24 cellular contexts compared by ENCODE assay signal in genomic region chr6:167394820-167395219, GRCh38.
A peak's percentile ranks its signal among the peaks of the same experiment; 100 is the strongest.
DNase-seq lines count a peak whose midpoint lies in the region; ATAC-seq, FAIRE-seq and TF ChIP-seq lines count a peak whose summit lies in the region.
"Had no signal": no experiment of that assay in that cellular context is flagged by ENCODE, and none has a peak within 500 bp of the region (broad histone marks: within the 10 kb centered on the region; RNA-seq: fewer than 3 reads in every experiment).

No MANE protein-coding gene starts in this region.

- intact Hi-C loops in HepG2 (cut with micrococcal nuclease; ENCODE audit: unreplicated experiment) (no loop called here), right lobe of liver (cut with DNase I) (no loop called here), sciatic nerve (cut with DNase I) (no loop called here), vagina (cut with DNase I) (no loop called here), esophagus muscularis mucosa (cut with DNase I) (no loop called here)

- BruUV-seq in HepG2 (replicated peaks; lab: Mats Ljungman, UMichigan), result no TSS peak

- TF ChIP-seq POLR2A in HepG2 (IDR thresholded peaks at IDR 0.05; ENCODE audit: insufficient read depth in 1 of 2, low read depth in 2 of 2, low read length in 2 of 2) (no peak), right lobe of liver (IDR thresholded peaks at IDR 0.05) (no peak), vagina (IDR thresholded peaks at IDR 0.05) (no peak), suprapubic skin (IDR thresholded peaks at IDR 0.05) (no peak), esophagus muscularis mucosa (IDR thresholded peaks at IDR 0.05; ENCODE audit: low read depth) (no peak)

- TF ChIP-seq EP300 in HepG2 (IDR thresholded peaks at IDR 0.05; ENCODE audit: low read depth in 2 of 2, low read length in 2 of 2) (no peak), HepG2 (CRISPR knock-in tag; IDR thresholded peaks at IDR 0.05; ENCODE audit: borderline replicate concordance) (no peak), suprapubic skin (IDR thresholded peaks at IDR 0.05) (no peak), esophagus muscularis mucosa (IDR thresholded peaks at IDR 0.05) (no peak)

- no peak for TF ChIP-seq RAD21 in HepG2 (CRISPR knock-in tag; IDR thresholded peaks at IDR 0.05)

- H3K27me3 ChIP-seq in HepG2 (ENCODE audit: control insufficient read depth in 1 of 2, insufficient read depth in 2 of 2, low read length in 2 of 2) (peaks cover 1 to 27% of the 10 kb centered on the region in 2 experiments), right lobe of liver (no peaks in the 10 kb centered on the region), vagina (no peaks in the 10 kb centered on the region), suprapubic skin (peaks cover 4% of the 10 kb centered on the region), foreskin keratinocyte (no peaks in the 10 kb centered on the region), esophagus muscularis mucosa (no peaks in the 10 kb centered on the region)
- H3K27me3 ChIP-seq: BE2C; BLaER1 treated with 17β-estradiol and CSF1 and Interleukin-3, amounts not matched to agents 10 nM and 100 nM had no signal

- no peak overlapping the region for H3K9ac ChIP-seq in HepG2 (ENCODE audit: insufficient read depth, low read depth, low read length)
- H3K9ac ChIP-seq: BLaER1 treated with 17β-estradiol and CSF1 and Interleukin-3, amounts not matched to agents 10 nM and 100 nM had no signal

- no peaks in the 10 kb centered on the region for H3K36me3 ChIP-seq in HepG2 (replicated peaks in 1 of 2; ENCODE audit: control insufficient read depth in 1 of 2, insufficient read depth in 2 of 2, low read length in 2 of 2)
- no peaks in the 10 kb centered on the region for H3K36me3 ChIP-seq in right lobe of liver
- H3K36me3 ChIP-seq in vagina, result no peaks in the 10 kb centered on the region
- no peaks in the 10 kb centered on the region for H3K36me3 ChIP-seq in suprapubic skin
- no peaks in the 10 kb centered on the region for H3K36me3 ChIP-seq in esophagus muscularis mucosa
- H3K36me3 ChIP-seq: BE2C; BLaER1 treated with 17β-estradiol and CSF1 and Interleukin-3, amounts not matched to agents 10 nM and 100 nM had no signal

- no peaks in the 10 kb centered on the region for H4K20me1 ChIP-seq in HepG2 (ENCODE audit: insufficient read depth, low read length)

- H2AFZ ChIP-seq in HepG2 (ENCODE audit: low read length), result no peak overlapping the region

- no peak for DNase-seq in HepG2 (ENCODE audit: low spot score)
- DNase-seq in right lobe of liver, result no peak
- peak; percentile 27 for DNase-seq in islet precursor cell
- peak; percentile 32 for DNase-seq in sciatic nerve (ENCODE audit: low spot score)
- peak; percentile 65 to 84 for DNase-seq in vagina (ENCODE audit: extremely low spot score in 2 of 2)
- no peak for DNase-seq in suprapubic skin (ENCODE audit: low spot score in 2 of 2)
- DNase-seq in foreskin keratinocyte, result no peak
- DNase-seq in esophagus muscularis mucosa (ENCODE audit: extremely low spot score), result no peak
- DNase-seq: 8988T; ACHN; AML-193; BE2C; Calu3; CD4-positive, alpha-beta T cell; COR-L47; DMS53; DMS79 treated with DMSO at 0.1 percent for 48 hours; GF-D8; H9 had no signal

- no peaks in the 10 kb centered on the region for H3K79me2 ChIP-seq in HepG2 (ENCODE audit: insufficient read depth, low read length)

- H3K9me3 ChIP-seq in HepG2 (ENCODE audit: low read length) (no peaks in the 10 kb centered on the region), right lobe of liver (no peaks in the 10 kb centered on the region), vagina (no peaks in the 10 kb centered on the region), suprapubic skin (no peaks in the 10 kb centered on the region), esophagus muscularis mucosa (no peaks in the 10 kb centered on the region)
- H3K9me3 ChIP-seq: A549; BE2C; BLaER1 treated with 17β-estradiol and CSF1 and Interleukin-3, amounts not matched to agents 10 nM and 100 nM had no signal

- peaks cover 56% of the 10 kb centered on the region for H3K4me1 ChIP-seq in HepG2 (ENCODE audit: insufficient read depth, low read length)
- peaks cover 0 to 40% (median 15%) of the 10 kb centered on the region in 4 donors for H3K4me1 ChIP-seq in right lobe of liver
- no peaks in the 10 kb centered on the region for H3K4me1 ChIP-seq in vagina
- no peaks in the 10 kb centered on the region for H3K4me1 ChIP-seq in suprapubic skin
- H3K4me1 ChIP-seq in foreskin keratinocyte, result no peaks in the 10 kb centered on the region
- no peaks in the 10 kb centered on the region for H3K4me1 ChIP-seq in esophagus muscularis mucosa
- H3K4me1 ChIP-seq: A549; BE2C; BLaER1 treated with 17β-estradiol and CSF1 and Interleukin-3, amounts not matched to agents 10 nM and 100 nM had no signal

- CTCF ChIA-PET in HepG2 (lab: Yijun Ruan, JAX; ENCODE audit: low intra/inter-chr PET ratio, low total read pairs), result no interaction called here

- H3K4me2 ChIP-seq in HepG2 (ENCODE audit: low read depth, low read length), result no peak overlapping the region
- H3K4me2 ChIP-seq: A549; BLaER1 treated with 17β-estradiol and CSF1 and Interleukin-3, amounts not matched to agents 10 nM and 100 nM had no signal

- no peak for FAIRE-seq in HepG2 (lab: Jason Lieb, UNC)
- FAIRE-seq: A549, GM12891, GM18507 had no signal

- 85% methylated on average over 19 of the region's 19 CpGs for WGBS in HepG2 (ENCODE audit: low lambda C conversion rate)
- 100% methylated on average over 4 of the region's 19 CpGs for whole genome bisulfite sequencing in right lobe of liver (ENCODE audit: insufficient coverage, low coverage, low lambda C conversion rate, missing lambda C conversion rate)
- WGBS in suprapubic skin, result 90% methylated on average over 19 of the region's 19 CpGs
- 90% methylated on average over 19 of the region's 19 CpGs for WGBS in esophagus muscularis mucosa

- POLR2A ChIA-PET in HepG2 (lab: Yijun Ruan, JAX), result no interaction called here

- TF ChIP-seq CTCF in HepG2 (CRISPR knock-in tag; IDR thresholded peaks at IDR 0.05) (no peak), right lobe of liver (IDR thresholded peaks at IDR 0.05) (no peak), vagina (IDR thresholded peaks at IDR 0.05) (no peak), suprapubic skin (IDR thresholded peaks at IDR 0.05) (no peak), foreskin keratinocyte (conservative IDR thresholded peaks at IDR 0.05) (no peak), esophagus muscularis mucosa (IDR thresholded peaks at IDR 0.05) (no peak)

- H3K4me3 ChIP-seq in HepG2 (replicated peaks in 1 of 3; ENCODE audit: insufficient read depth in 1 of 3, low read depth in 2 of 3, low read length in 3 of 3), result no peak overlapping the region
- H3K4me3 ChIP-seq in right lobe of liver, result no peak overlapping the region
- H3K4me3 ChIP-seq in vagina, result no peak overlapping the region
- no peak overlapping the region for H3K4me3 ChIP-seq in suprapubic skin
- no peak overlapping the region for H3K4me3 ChIP-seq in esophagus muscularis mucosa
- H3K4me3 ChIP-seq: A549; BLaER1 treated with 17β-estradiol and CSF1 and Interleukin-3, amounts not matched to agents 10 nM and 100 nM had no signal

- ATAC-seq in HepG2 (no peak), right lobe of liver (no peak), sciatic nerve (no peak), foreskin keratinocyte (no peak)
- ATAC-seq: A549, HCT116 had no signal

- in situ Hi-C loops in HepG2 (cut with HindIII; ENCODE audit: extremely low pct_ligation_motif_present, low pct_unique_long_range_greater_than_20kb), result no loop called here

- H3K27ac ChIP-seq in HepG2 (ENCODE audit: extremely low read length, insufficient read depth, low read length) (no peak overlapping the region), right lobe of liver (no peak overlapping the region), vagina (no peak overlapping the region), suprapubic skin (no peak overlapping the region), foreskin keratinocyte (no peak overlapping the region), esophagus muscularis mucosa (replicated peaks in 1 of 4) (no peak overlapping the region)
- H3K27ac ChIP-seq: A549; BLaER1 treated with 17β-estradiol and CSF1 and Interleukin-3, amounts not matched to agents 10 nM and 100 nM had no signal

TF ChIP-seq in HepG2, 621 proteins besides CTCF, POLR2A, EP300 and RAD21:
- TF ChIP-seq RFX1 (IDR thresholded peaks at IDR 0.05), result no peak
- TF ChIP-seq ZNF687 (CRISPR knock-in tag; IDR thresholded peaks at IDR 0.05), result peak; percentile 21; the same call in 1 of the 2 replicates

Comparison
In these comparisons a context has a peak if more than half of its experiments do, and no peak if none do; other contexts are left out.
1. DNase-seq: peak in islet precursor cell (single experiment), sciatic nerve (single experiment) and vagina (2 of 2); none in HepG2 (single experiment), right lobe of liver (0 of 3), suprapubic skin (0 of 2), foreskin keratinocyte (0 of 2) and esophagus muscularis mucosa (single experiment).